ENCODE assay signal across 1 cellular context in the genomic region with DNA sequence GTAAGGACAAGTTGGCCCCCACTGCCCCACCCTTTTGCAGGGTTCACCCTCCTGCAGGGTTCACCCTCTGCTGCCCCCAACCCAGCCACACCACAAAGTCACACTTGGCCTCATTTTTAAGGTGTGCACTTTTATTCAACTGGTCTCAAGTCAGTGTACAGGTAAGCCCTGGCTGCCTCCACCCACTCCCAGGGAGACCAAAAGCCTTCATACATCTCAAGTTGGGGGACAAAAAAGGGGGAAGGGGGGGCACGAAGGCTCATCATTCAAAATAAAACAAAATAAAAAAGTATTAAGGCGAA.
TF ChIP-seq lines count a peak whose summit lies in the region.

No MANE protein-coding gene starts in this region.

TF ChIP-seq in neural cell, 6 proteins besides CTCF, POLR2A, EP300 and RAD21:
- peak; percentile 15 for TF ChIP-seq MXI1 (conservative IDR thresholded peaks at IDR 0.05; ENCODE audit: poor library complexity, severe bottlenecking)
